Comparison of ENCODE assay signal across 25 cellular contexts in genomic region chr3:95333826-95334225, GRCh38.
A peak's percentile ranks its signal among the peaks of the same experiment; 100 is the strongest.
DNase-seq lines count a peak whose midpoint lies in the region; ATAC-seq, FAIRE-seq and TF ChIP-seq lines count a peak whose summit lies in the region.
"Had no signal": no experiment of that assay in that cellular context is flagged by ENCODE, and none has a peak within 500 bp of the region (broad histone marks: within the 10 kb centered on the region; RNA-seq: fewer than 3 reads in every experiment).

No MANE protein-coding gene starts in this region.

- no peaks in the 10 kb centered on the region for H3K4me1 ChIP-seq in pancreas
- H3K4me1 ChIP-seq: esophagus squamous epithelium had no signal

- H3K27ac Mint-ChIP-seq in activated naive CD4-positive, alpha-beta T cell treated with anti-CD3 and anti-CD28 coated beads, Interleukin-2, amount 10 ng/mL, durations not matched to agents 7 days and 5 days, result no peak overlapping the region
- H3K27ac Mint-ChIP-seq: activated T-helper 2 cell treated with anti-CD3 and anti-CD28 coated beads, Interferon-gamma antibody, Interleukin-2, Interleukin-4, amounts not matched to agents 10 μg/mL and 5 μg/mL and 100 μg/mL, durations not matched to agents 14 hours and 24 hours and 36 hours; brain; CD4-positive, CD25-positive, alpha-beta regulatory T cell; HFFc6 had no signal

- no peak for TF ChIP-seq CTCF in epithelial cell of esophagus (IDR thresholded peaks at IDR 0.05; ENCODE audit: insufficient read depth, low read depth, low read length, missing control alignments)
- no peak for TF ChIP-seq CTCF in pancreas (IDR thresholded peaks at IDR 0.05)

- no peak for FAIRE-seq in pancreas (lab: Jason Lieb, UNC)

- no peaks in the 10 kb centered on the region for H3K27me3 ChIP-seq in pancreas
- H3K27me3 ChIP-seq: esophagus squamous epithelium had no signal

- DNase-seq in H4 (ENCODE audit: low spot score) (peak; percentile 8), MV-4-11 (lab: John Stamatoyannopoulos, UW) (peak; percentile 37), SKM-1 (lab: John Stamatoyannopoulos, UW; ENCODE audit: unreplicated experiment) (peak; percentile 10), epithelial cell of esophagus (ENCODE audit: low read depth) (peak; percentile 48), pancreas (no peak), kidney glomerular epithelial cell (lab: John Stamatoyannopoulos, UW) (no peak)
- DNase-seq in activated naive CD4-positive, alpha-beta T cell treated with anti-CD3 and anti-CD28 coated beads, Interleukin-2, amount 10 ng/mL, durations not matched to agents 7 days and 5 days, result no peak
- DNase-seq: activated CD4-positive, alpha-beta T cell treated with anti-CD3 and anti-CD28 coated beads, Interleukin-2, amount 50 U/mL, for 1 hour; activated CD8-positive, alpha-beta memory T cell treated with anti-CD3 and anti-CD28 coated beads, Interleukin-2, amount 50 U/mL, for 4 hours; CD4-positive, CD25-positive, alpha-beta regulatory T cell; DMS153; esophagus squamous epithelium; GDM1; HFFc6; Karpas-422; NCI-H146; SHP77 treated with DMSO at 0.1 percent for 48 hours; stimulated activated CD4-positive, alpha-beta T cell treated with anti-CD3 and anti-CD28 coated beads, Interleukin-4, amount 100 ng/mL, for 24 hours; stimulated activated naive CD4-positive, alpha-beta T cell treated with Interleukin-2 at 50 U/mL for 16 hours; WERI-Rb-1 had no signal

- H3K4me1 Mint-ChIP-seq in activated naive CD4-positive, alpha-beta T cell treated with anti-CD3 and anti-CD28 coated beads, Interleukin-2, amount 10 ng/mL, durations not matched to agents 7 days and 5 days, result no peaks in the 10 kb centered on the region
- H3K4me1 Mint-ChIP-seq: brain; CD4-positive, CD25-positive, alpha-beta regulatory T cell had no signal

- no peaks in the 10 kb centered on the region for H3K9me3 ChIP-seq in pancreas
- H3K9me3 ChIP-seq: esophagus squamous epithelium, thoracic aorta had no signal

- no peaks in the 10 kb centered on the region for H3K27me3 Mint-ChIP-seq in activated naive CD4-positive, alpha-beta T cell treated with anti-CD3 and anti-CD28 coated beads, Interleukin-2, amount 10 ng/mL, durations not matched to agents 7 days and 5 days
- H3K27me3 Mint-ChIP-seq: brain; CD4-positive, CD25-positive, alpha-beta regulatory T cell had no signal

- ATAC-seq in pancreas (no peak), HG03342 (IDR thresholded peaks at IDR 0.05; ENCODE audit: unreplicated experiment) (no peak)

- intact Hi-C loops in pancreas (cut with DNase I), result no loop called here

- CTCF ChIA-PET in activated naive CD4-positive, alpha-beta T cell treated with anti-CD3 and anti-CD28 coated beads, Interleukin-2, amount 10 ng/mL, durations not matched to agents 7 days and 5 days (lab: Charles Lee), result no interaction called here

- no peaks in the 10 kb centered on the region for H3K36me3 ChIP-seq in pancreas
- H3K36me3 ChIP-seq: esophagus squamous epithelium, thoracic aorta, WERI-Rb-1 had no signal

- 80 to 81% methylated on average over 2 of the region's 2 CpGs for WGBS in pancreas, 2 donors

- no peaks in the 10 kb centered on the region for H3K36me3 Mint-ChIP-seq in activated naive CD4-positive, alpha-beta T cell treated with anti-CD3 and anti-CD28 coated beads, Interleukin-2, amount 10 ng/mL, durations not matched to agents 7 days and 5 days
- H3K36me3 Mint-ChIP-seq: brain; CD4-positive, CD25-positive, alpha-beta regulatory T cell had no signal

- H3K9me3 Mint-ChIP-seq in activated naive CD4-positive, alpha-beta T cell treated with anti-CD3 and anti-CD28 coated beads, Interleukin-2, amount 10 ng/mL, durations not matched to agents 7 days and 5 days, result no peaks in the 10 kb centered on the region

- H3K4me3 Mint-ChIP-seq in activated naive CD4-positive, alpha-beta T cell treated with anti-CD3 and anti-CD28 coated beads, Interleukin-2, amount 10 ng/mL, durations not matched to agents 7 days and 5 days, result no peak overlapping the region
- H3K4me3 Mint-ChIP-seq: brain; CD4-positive, CD25-positive, alpha-beta regulatory T cell; HFFc6 had no signal

- no peak overlapping the region for H3K4me3 ChIP-seq in epithelial cell of esophagus (ENCODE audit: low read length)
- H3K4me3 ChIP-seq in pancreas, result no peak overlapping the region
- H3K4me3 ChIP-seq: coronary artery, esophagus squamous epithelium, thoracic aorta had no signal

- no peak overlapping the region for H3K27ac ChIP-seq in pancreas
- H3K27ac ChIP-seq: coronary artery, esophagus squamous epithelium, thoracic aorta, WERI-Rb-1 had no signal

Comparison
In these comparisons a context has a peak if more than half of its experiments do, and no peak if none do; other contexts are left out.
1. DNase-seq: peak in H4 (single experiment), MV-4-11 (single experiment), SKM-1 (single experiment) and epithelial cell of esophagus (single experiment); none in pancreas (0 of 6), activated naive CD4-positive, alpha-beta T cell treated with anti-CD3 and anti-CD28 coated beads, Interleukin-2, amount 10 ng/mL, durations not matched to agents 7 days and 5 days (single experiment) and kidney glomerular epithelial cell (single experiment).